In the genomic region with DNA sequence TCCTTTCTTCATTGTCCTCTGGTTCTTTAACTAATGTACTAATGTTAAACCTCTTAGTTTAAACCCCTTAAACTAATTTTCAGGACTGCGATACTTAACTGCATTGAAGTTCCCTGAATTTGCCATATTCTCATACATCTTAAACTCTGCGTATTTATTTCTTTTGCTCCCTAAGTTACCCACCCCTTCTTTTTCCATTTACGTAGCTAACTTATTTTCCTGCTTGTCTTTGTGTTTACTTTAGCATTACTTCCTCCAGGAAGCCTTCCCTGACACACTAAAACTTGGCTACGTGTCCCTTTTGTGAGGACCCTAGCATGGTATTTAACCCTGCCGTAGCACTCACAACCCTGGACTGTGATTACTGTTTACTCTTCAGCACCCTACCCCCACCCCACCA, we compare ENCODE assay signal across 25 cellular contexts.
"Had no signal": no experiment of that assay in that cellular context is flagged by ENCODE, and none has a peak within 500 bp of the region (broad histone marks: within the 10 kb centered on the region; RNA-seq: fewer than 3 reads in every experiment).

No MANE protein-coding gene starts in this region.

- H3K4me3 Mint-ChIP-seq: activated naive CD8-positive, alpha-beta T cell treated with anti-CD3 and anti-CD28 coated beads, Interleukin-2, amount 10 ng/mL, durations not matched to agents 7 days and 5 days; activated T-cell treated with anti-CD3 and anti-CD28 coated beads, Interleukin-2, amount 50 U/mL, for 4 hours; neural crest cell; T-helper 2 cell treated with Interferon-gamma antibody and Interleukin-4, amounts not matched to agents 5 μg/mL and 100 μg/mL, for 36 hours had no signal

- ATAC-seq: activated T-cell treated with anti-CD3 and anti-CD28 coated beads, Interleukin-2, amount 50 U/mL, for 4 hours; sciatic nerve; SK-N-SH treated with all-trans-retinoic acid at 6 μM for 48 hours had no signal

- H3K27me3 ChIP-seq: upper lobe of left lung had no signal

- H3K27me3 Mint-ChIP-seq: activated naive CD8-positive, alpha-beta T cell treated with anti-CD3 and anti-CD28 coated beads, Interleukin-2, amount 10 ng/mL, durations not matched to agents 7 days and 5 days had no signal

- H3K27ac Mint-ChIP-seq: activated naive CD8-positive, alpha-beta T cell treated with anti-CD3 and anti-CD28 coated beads, Interleukin-2, amount 10 ng/mL, durations not matched to agents 7 days and 5 days; activated T-helper 2 cell treated with anti-CD3 and anti-CD28 coated beads, Interferon-gamma antibody, Interleukin-2, Interleukin-4, amounts not matched to agents 10 μg/mL and 5 μg/mL and 100 μg/mL, durations not matched to agents 14 hours and 24 hours and 36 hours; T-helper 2 cell treated with Interferon-gamma antibody and Interleukin-4, amounts not matched to agents 5 μg/mL and 100 μg/mL, for 36 hours had no signal

- H3K4me1 Mint-ChIP-seq: activated naive CD8-positive, alpha-beta T cell treated with anti-CD3 and anti-CD28 coated beads, Interleukin-2, amount 10 ng/mL, durations not matched to agents 7 days and 5 days; neural crest cell had no signal

- H3K4me3 ChIP-seq: upper lobe of left lung had no signal

- H3K27ac ChIP-seq: WERI-Rb-1 had no signal

- H3K9me3 Mint-ChIP-seq: activated naive CD8-positive, alpha-beta T cell treated with anti-CD3 and anti-CD28 coated beads, Interleukin-2, amount 10 ng/mL, durations not matched to agents 7 days and 5 days; activated T-cell treated with anti-CD3 and anti-CD28 coated beads, Interleukin-2, amount 50 U/mL, for 4 hours; activated T-helper 2 cell treated with anti-CD3 and anti-CD28 coated beads, Interferon-gamma antibody, Interleukin-2, Interleukin-4, amounts not matched to agents 10 μg/mL and 5 μg/mL and 100 μg/mL, durations not matched to agents 14 hours and 24 hours and 36 hours; neural crest cell; T-helper 2 cell treated with Interferon-gamma antibody and Interleukin-4, amounts not matched to agents 5 μg/mL and 100 μg/mL, for 36 hours had no signal

- DNase-seq: activated CD4-positive, alpha-beta T cell treated with anti-CD3 and anti-CD28 coated beads for 1 hour; activated CD4-positive, alpha-beta T cell treated with anti-CD3 and anti-CD28 coated beads, Interleukin-2, amount 50 U/mL, for 1 hour; activated CD8-positive, alpha-beta memory T cell treated with anti-CD3 and anti-CD28 coated beads, Interleukin-2, amount 50 U/mL, for 48 hours; activated naive CD4-positive, alpha-beta T cell; activated naive CD8-positive, alpha-beta T cell treated with anti-CD3 and anti-CD28 coated beads, Interleukin-2, amount 10 ng/mL, durations not matched to agents 7 days and 5 days; activated T-cell treated with anti-CD3 and anti-CD28 coated beads, Interleukin-2, amount 50 U/mL, for 4 hours; amygdala; cortex of kidney; effector CD4-positive, alpha-beta T cell; foreskin melanocyte; glutamatergic neuron; hypothalamus; midbrain; occipital lobe; posterior cingulate gyrus; small intestine; stimulated activated CD4-positive, alpha-beta T cell treated with anti-CD3 and anti-CD28 coated beads, Interleukin-2, amount 100 ng/mL, for 24 hours; stimulated activated naive CD4-positive, alpha-beta T cell; upper lobe of left lung; WERI-Rb-1 had no signal

- H3K9me3 ChIP-seq: upper lobe of left lung had no signal
